Comparison of ENCODE assay signal across 37 cellular contexts in genomic region chr2:165219491-165219890, GRCh38. TPM values are rescaled to one million over a fixed set of nuclear protein-coding genes. Genes with fewer than 3 reads are reported as not detected.
DNase-seq lines count a peak whose midpoint lies in the region; ATAC-seq, FAIRE-seq and TF ChIP-seq lines count a peak whose summit lies in the region.
"Had no signal": no experiment of that assay in that cellular context is flagged by ENCODE, and none has a peak within 500 bp of the region (broad histone marks: within the 10 kb centered on the region; RNA-seq: fewer than 3 reads in every experiment).

No MANE protein-coding gene starts in this region.

- H3K27ac ChIP-seq in HepG2 (ENCODE audit: extremely low read length, insufficient read depth, low read length) (no peak overlapping the region), right cardiac atrium (ENCODE audit: low read length) (no peak overlapping the region)
- H3K27ac ChIP-seq: esophagus squamous epithelium, gastrocnemius medialis, hepatocyte, KMS-11, skin epidermis, suprapubic skin had no signal

- no peaks in the 10 kb centered on the region for H3K79me2 ChIP-seq in HepG2 (ENCODE audit: insufficient read depth, low read length)
- H3K79me2 ChIP-seq: hepatocyte had no signal

- no peak overlapping the region for H3K9ac ChIP-seq in HepG2 (ENCODE audit: insufficient read depth, low read depth, low read length)
- H3K9ac ChIP-seq: KMS-11 had no signal

- H3K4me2 ChIP-seq in HepG2 (ENCODE audit: low read depth, low read length): no peak overlapping the region
- H3K4me2 ChIP-seq: GM23338, hepatocyte, KMS-11 had no signal

- BruUV-seq in HepG2 (replicated peaks; lab: Mats Ljungman, UMichigan): no TSS peak

- TF ChIP-seq CTCF in GM10266 (IDR thresholded peaks at IDR 0.05; ENCODE audit: control insufficient read depth, insufficient read depth, low read depth, missing control alignments) (no peak), HepG2 (CRISPR knock-in tag; IDR thresholded peaks at IDR 0.05) (no peak)

- ATAC-seq in HepG2 (no peak), HG02885 (IDR thresholded peaks at IDR 0.05; ENCODE audit: poor library complexity, unreplicated experiment) (no peak), right cardiac atrium (no peak)
- ATAC-seq: activated CD8-positive, alpha-beta T cell treated with anti-CD3 and anti-CD28 coated beads for 36 hours; activated T-helper 17 cell treated with anti-CD3 and anti-CD28 coated beads, Interleukin-2, amount 50 U/mL, for 72 hours; CD8-positive, alpha-beta T cell; gastrocnemius medialis; GM23338; left cardiac atrium; mucosa of descending colon; natural killer cell; Panc1 had no signal

- H3K36me3 ChIP-seq in HepG2 (replicated peaks in 1 of 2; ENCODE audit: control insufficient read depth in 1 of 2, insufficient read depth in 2 of 2, low read length in 2 of 2): no peaks in the 10 kb centered on the region
- H3K36me3 ChIP-seq: BE2C, esophagus squamous epithelium, gastrocnemius medialis, suprapubic skin had no signal

- FAIRE-seq in HepG2 (lab: Jason Lieb, UNC): no peak
- FAIRE-seq: G401.6, HTR-8/SVneo had no signal

- TF ChIP-seq POLR2A in HepG2 (IDR thresholded peaks at IDR 0.05; ENCODE audit: insufficient read depth in 1 of 2, low read depth in 2 of 2, low read length in 2 of 2): no peak

- H3K4me3 ChIP-seq in HepG2 (replicated peaks in 1 of 3; ENCODE audit: insufficient read depth in 1 of 3, low read depth in 2 of 3, low read length in 3 of 3) (no peak overlapping the region), right cardiac atrium (ENCODE audit: low read length) (no peak overlapping the region)
- H3K4me3 ChIP-seq: esophagus squamous epithelium, gastrocnemius medialis, GM23338, hepatocyte, lung, mucosa of descending colon, skin epidermis, suprapubic skin had no signal

- H3K4me1 ChIP-seq in HepG2 (ENCODE audit: insufficient read depth, low read length): no peaks in the 10 kb centered on the region
- H3K4me1 ChIP-seq in right cardiac atrium (ENCODE audit: control insufficient read depth, insufficient read depth, low read length): no peaks in the 10 kb centered on the region
- H3K4me1 ChIP-seq: BE2C, esophagus squamous epithelium, gastrocnemius medialis, suprapubic skin had no signal

- TF ChIP-seq RAD21 in HepG2 (CRISPR knock-in tag; IDR thresholded peaks at IDR 0.05): no peak

- no peak for TF ChIP-seq EP300 in HepG2 (IDR thresholded peaks at IDR 0.05; ENCODE audit: low read depth in 2 of 2, low read length in 2 of 2)
- TF ChIP-seq EP300 in HepG2 (CRISPR knock-in tag; IDR thresholded peaks at IDR 0.05; ENCODE audit: borderline replicate concordance): no peak

- intact Hi-C loops in HepG2 (cut with micrococcal nuclease; ENCODE audit: unreplicated experiment): no loop called here
- intact Hi-C loops in right cardiac atrium (cut with DNase I): no loop called here

- WGBS in HepG2 (ENCODE audit: low lambda C conversion rate): 3% methylated on average over 3 of the region's 3 CpGs
- WGBS in right cardiac atrium: 76% methylated on average over 3 of the region's 3 CpGs

- peak; percentile 39 for DNase-seq in A172 (ENCODE audit: low spot score)
- DNase-seq in ELR (ENCODE audit: low read depth): peak; percentile 41
- DNase-seq in SK-MEL-5 (ENCODE audit: low read depth, low spot score): peak; percentile 48
- DNase-seq in islet precursor cell: peak; percentile 85
- DNase-seq in GM10266 (ENCODE audit: extremely low spot score): no peak
- DNase-seq in HepG2 (ENCODE audit: low spot score): no peak
- DNase-seq in right cardiac atrium: no peak
- DNase-seq: ACHN; activated CD8-positive, alpha-beta memory T cell treated with anti-CD3 and anti-CD28 coated beads, Interleukin-2, amount 50 U/mL, for 48 hours; activated CD8-positive, alpha-beta T cell treated with anti-CD3 and anti-CD28 coated beads for 36 hours; activated naive CD4-positive, alpha-beta T cell treated with anti-CD3 and anti-CD28 coated beads, Interleukin-2, amount 10 ng/mL, durations not matched to agents 7 days and 5 days; amniotic stem cell; BE2C; CD8-positive, alpha-beta T cell; DMS 273 treated with DMSO at 0.1 percent for 48 hours; esophagus squamous epithelium; gastrocnemius medialis; HFFc6; left cardiac atrium; mucosa of descending colon; natural killer cell; NCI-H1417 treated with DMSO at 0.1 percent for 48 hours; NCI-H2029 treated with DMSO at 0.1 percent for 48 hours; SHP77 treated with DMSO at 0.1 percent for 48 hours; stimulated activated naive CD4-positive, alpha-beta T cell treated with Interleukin-2 at 50 U/mL for 16 hours; SW 1271 had no signal

- in situ Hi-C loops in SK-MEL-5 (cut with HindIII; ENCODE audit: low pct_unique_long_range_greater_than_20kb, low sequenced_read_pairs): no loop called here
- in situ Hi-C loops in HepG2 (cut with HindIII; ENCODE audit: extremely low pct_ligation_motif_present, low pct_unique_long_range_greater_than_20kb): no loop called here

- POLR2A ChIA-PET in HepG2 (lab: Yijun Ruan, JAX): no interaction called here

- H3K27me3 ChIP-seq in HepG2 (ENCODE audit: control insufficient read depth in 1 of 2, insufficient read depth in 2 of 2, low read length in 2 of 2) (no peaks in the 10 kb centered on the region), right cardiac atrium (ENCODE audit: control insufficient read depth, insufficient read depth) (no peaks in the 10 kb centered on the region)
- H3K27me3 ChIP-seq: BE2C, esophagus squamous epithelium, gastrocnemius medialis, hepatocyte, suprapubic skin had no signal

- no peaks in the 10 kb centered on the region for H4K20me1 ChIP-seq in HepG2 (ENCODE audit: insufficient read depth, low read length)

- H2AFZ ChIP-seq in HepG2 (ENCODE audit: low read length): no peak overlapping the region
- H2AFZ ChIP-seq: GM23338, hepatocyte had no signal

- CTCF ChIA-PET in HepG2 (lab: Yijun Ruan, JAX; ENCODE audit: low intra/inter-chr PET ratio, low total read pairs): no interaction called here

- H3K9me3 ChIP-seq in HepG2 (ENCODE audit: low read length) (no peaks in the 10 kb centered on the region), right cardiac atrium (ENCODE audit: control insufficient read depth, low read length) (no peaks in the 10 kb centered on the region)
- H3K9me3 ChIP-seq: BE2C, esophagus squamous epithelium, gastrocnemius medialis, mucosa of descending colon, suprapubic skin had no signal

RNA-seq across cellular contexts. Expression of gene SCN3A, which starts 15.6 kb away (rescaled TPM):
- 0.38 TPM in 1 of 2 replicates, not detected in the other for total RNA-seq in A172 (2014; rRNA removed; shearing (Covaris generic))
- total RNA-seq in SK-MEL-5 (2014; rRNA removed; shearing (Covaris generic)): 0.03 TPM in 2 replicates
- polyA plus RNA-seq in SK-MEL-5 (2015; cell fraction: cytosol; rRNA removed): 0.08 TPM in 1 of 2 replicates, not detected in the other
- 0.02 TPM in 1 of 2 replicates, not detected in the other for polyA plus RNA-seq in SK-MEL-5 (2015; cell fraction: nucleus; rRNA removed)
- not detected in 2 replicates for total RNA-seq in HepG2 (2016; rRNA removed; fragmentation: Illumina TruSeq; extraction: Trizol)
- not detected in 2 replicates for total RNA-seq in HepG2 (2016; cell fraction: cytosol; rRNA removed; fragmentation: Illumina TruSeq; extraction: Trizol; ENCODE audit: low read depth)
- not detected in 2 replicates for total RNA-seq in HepG2 (2016; cell fraction: insoluble cytoplasmic fraction; rRNA removed; fragmentation: Illumina TruSeq; extraction: Trizol)
- total RNA-seq in HepG2 (2016; cell fraction: membrane; rRNA removed; fragmentation: Illumina TruSeq; extraction: Trizol): not detected in 2 replicates
- not detected in 2 replicates for total RNA-seq in HepG2 (2016; cell fraction: nucleus; rRNA removed; fragmentation: Illumina TruSeq; extraction: Trizol)
- 0.03 TPM in 1 of 2 replicates, not detected in the other for polyA plus RNA-seq in HepG2 (2011; rRNA removed)
- polyA plus RNA-seq in HepG2 (2011; cell fraction: cytosol; rRNA removed): not detected in 2 replicates
- polyA plus RNA-seq in HepG2 (2011; cell fraction: nucleus; rRNA removed): not detected in 2 replicates
- 0.08 and 0.11 TPM in 2 replicates for polyA plus RNA-seq in HepG2 (2012)
- polyA plus RNA-seq in HepG2 (2016; cell fraction: cytosol; fragmentation: Illumina TruSeq; extraction: Trizol; ENCODE audit: low read depth): not detected in 2 replicates
- not detected in 2 replicates for polyA plus RNA-seq in HepG2 (2016; cell fraction: insoluble cytoplasmic fraction; fragmentation: Illumina TruSeq; extraction: Trizol; ENCODE audit: low read depth)
- polyA plus RNA-seq in HepG2 (2016; cell fraction: membrane; fragmentation: Illumina TruSeq; extraction: Trizol; ENCODE audit: low read depth): not detected in 2 replicates
- not detected in 2 replicates for polyA plus RNA-seq in HepG2 (2016; cell fraction: nucleus; fragmentation: Illumina TruSeq; extraction: Trizol; ENCODE audit: insufficient read depth, low read depth)
- polyA minus RNA-seq in HepG2 (2011; rRNA and poly(A)+ RNA removed; ENCODE audit: low replicate concordance): not detected in 2 replicates
- polyA minus RNA-seq in HepG2 (2011; cell fraction: cytosol; rRNA and poly(A)+ RNA removed): not detected in 2 replicates
- under 0.01 TPM in 1 of 2 replicates, not detected in the other for polyA minus RNA-seq in HepG2 (2011; cell fraction: nucleus; rRNA and poly(A)+ RNA removed)
- under 1 TPM; 0.26 to 0.85 (median 0.50) TPM for total RNA-seq in right cardiac atrium
- polyA plus RNA-seq in right cardiac atrium: 0.54 TPM
- total RNA-seq: activated T-helper 17 cell treated with anti-CD3 and anti-CD28 coated beads, Interleukin-2, amount 50 U/mL, for 72 hours had no signal
- polyA plus RNA-seq: GM23338 had no signal

RNA-seq across cellular contexts. Expression of gene SCN2A, which starts 19.7 kb away (rescaled TPM):
- 0.17 and 0.19 TPM in 2 replicates for total RNA-seq in A172 (2014; rRNA removed; shearing (Covaris generic))
- 0.08 TPM in 1 of 2 replicates, not detected in the other for total RNA-seq in SK-MEL-5 (2014; rRNA removed; shearing (Covaris generic))
- polyA plus RNA-seq in SK-MEL-5 (2015; cell fraction: cytosol; rRNA removed): 0.04 and 0.05 TPM in 2 replicates
- 0.31 and 0.37 TPM in 2 replicates for polyA plus RNA-seq in SK-MEL-5 (2015; cell fraction: nucleus; rRNA removed)
- total RNA-seq in HepG2 (2016; rRNA removed; fragmentation: Illumina TruSeq; extraction: Trizol) (0.17 and 0.20 TPM in 2 replicates), right cardiac atrium (under 1 TPM; 0.14 to 0.76 (median 0.23) TPM)
- total RNA-seq in HepG2 (2016; cell fraction: cytosol; rRNA removed; fragmentation: Illumina TruSeq; extraction: Trizol; ENCODE audit: low read depth): under 0.01 TPM in 2 replicates
- 0.19 TPM in 2 replicates for total RNA-seq in HepG2 (2016; cell fraction: insoluble cytoplasmic fraction; rRNA removed; fragmentation: Illumina TruSeq; extraction: Trizol)
- 0.09 and 0.14 TPM in 2 replicates for total RNA-seq in HepG2 (2016; cell fraction: membrane; rRNA removed; fragmentation: Illumina TruSeq; extraction: Trizol)
- total RNA-seq in HepG2 (2016; cell fraction: nucleus; rRNA removed; fragmentation: Illumina TruSeq; extraction: Trizol): 0.69 and 0.96 TPM in 2 replicates
- polyA plus RNA-seq in HepG2 (2011; rRNA removed) (0.30 and 0.31 TPM in 2 replicates), right cardiac atrium (0.02 TPM)
- polyA plus RNA-seq in HepG2 (2011; cell fraction: cytosol; rRNA removed): 0.05 and 0.14 TPM in 2 replicates
- 0.47 and 0.59 TPM in 2 replicates for polyA plus RNA-seq in HepG2 (2011; cell fraction: nucleus; rRNA removed)
- polyA plus RNA-seq in HepG2 (2012): 0.43 and 0.61 TPM in 2 replicates
- not detected in 2 replicates for polyA plus RNA-seq in HepG2 (2016; cell fraction: cytosol; fragmentation: Illumina TruSeq; extraction: Trizol; ENCODE audit: low read depth)
- polyA plus RNA-seq in HepG2 (2016; cell fraction: insoluble cytoplasmic fraction; fragmentation: Illumina TruSeq; extraction: Trizol; ENCODE audit: low read depth): 0.17 and 0.23 TPM in 2 replicates
- 0.02 and 0.05 TPM in 2 replicates for polyA plus RNA-seq in HepG2 (2016; cell fraction: membrane; fragmentation: Illumina TruSeq; extraction: Trizol; ENCODE audit: low read depth)
- 0.46 and 0.60 TPM in 2 replicates for polyA plus RNA-seq in HepG2 (2016; cell fraction: nucleus; fragmentation: Illumina TruSeq; extraction: Trizol; ENCODE audit: insufficient read depth, low read depth)
- 0.30 TPM in 1 of 2 replicates, not detected in the other for polyA minus RNA-seq in HepG2 (2011; rRNA and poly(A)+ RNA removed; ENCODE audit: low replicate concordance)
- 0.10 and 0.26 TPM in 2 replicates for polyA minus RNA-seq in HepG2 (2011; cell fraction: cytosol; rRNA and poly(A)+ RNA removed)
- polyA minus RNA-seq in HepG2 (2011; cell fraction: nucleus; rRNA and poly(A)+ RNA removed): 2.9 and 3.6 TPM in 2 replicates
- total RNA-seq: activated CD8-positive, alpha-beta T cell treated with anti-CD3 and anti-CD28 coated beads for 36 hours; CD8-positive, alpha-beta T cell; gastrocnemius medialis had no signal

Comparison
In these comparisons a context has a peak if more than half of its experiments do, and no peak if none do; other contexts are left out.
1. DNase-seq: peak in A172 (single experiment), ELR (single experiment), SK-MEL-5 (single experiment) and islet precursor cell (single experiment); none in GM10266 (single experiment), HepG2 (single experiment) and right cardiac atrium (0 of 3).